ENCODE assay signal across 9 cellular contexts in genomic region chr12:6923851-6924250, GRCh38. TPM values are rescaled to one million over a fixed set of nuclear protein-coding genes. Genes with fewer than 3 reads are reported as not detected.
DNase-seq lines count a peak whose midpoint lies in the region; ATAC-seq and TF ChIP-seq lines count a peak whose summit lies in the region.
"Had no signal": no experiment of that assay in that cellular context is flagged by ENCODE, and none has a peak within 500 bp of the region (broad histone marks: within the 10 kb centered on the region; RNA-seq: fewer than 3 reads in every experiment).

No MANE protein-coding gene starts in this region.

- peaks cover 38% of the 10 kb centered on the region for H3K4me1 ChIP-seq in KMS-11 (ENCODE audit: low read depth, poor library complexity, severe bottlenecking)
- peaks cover 28% of the 10 kb centered on the region for H3K4me1 ChIP-seq in skeletal muscle satellite cell (ENCODE audit: control insufficient read depth, insufficient read depth, low read length)

- peak overlapping the region; percentile 49; the same call in 1 of the 2 replicates for H2AFZ ChIP-seq in KMS-11 (ENCODE audit: low read depth)

- H3K36me3 ChIP-seq in KMS-11 (ENCODE audit: insufficient read depth) (no peaks in the 10 kb centered on the region), skeletal muscle satellite cell (ENCODE audit: insufficient read depth, low read length) (peaks cover 11% of the 10 kb centered on the region)

- H4K20me1 ChIP-seq in KMS-11 (ENCODE audit: insufficient read depth), result no peaks in the 10 kb centered on the region

- H3K4me3 ChIP-seq in KMS-11 (IDR thresholded peaks at IDR 0.05; ENCODE audit: insufficient read depth, low read depth, low read length) (no peak overlapping the region), skeletal muscle satellite cell (ENCODE audit: low read length) (no peak overlapping the region)

- no peaks in the 10 kb centered on the region for H3K27me3 ChIP-seq in KMS-11 (ENCODE audit: insufficient read depth, low read depth)
- H3K27me3 ChIP-seq in skeletal muscle satellite cell (ENCODE audit: control insufficient read depth, insufficient read depth, low read length), result no peaks in the 10 kb centered on the region

- no peak for ATAC-seq in GM18873 (IDR thresholded peaks at IDR 0.05; ENCODE audit: low FRiP score, unreplicated experiment)
- ATAC-seq in HG02623 (IDR thresholded peaks at IDR 0.05; ENCODE audit: unreplicated experiment), result no peak

- H3K4me2 ChIP-seq in KMS-11, result peak overlapping the region; percentile 51; the same call in 1 of the 2 replicates
- peak overlapping the region; percentile 80 for H3K4me2 ChIP-seq in skeletal muscle satellite cell (ENCODE audit: low read length)

- no peak for TF ChIP-seq CTCF in KMS-11 (conservative IDR thresholded peaks at IDR 0.05; ENCODE audit: low read depth, low read length)

- H3K79me2 ChIP-seq in KMS-11 (ENCODE audit: insufficient read depth, low read depth), result peaks cover 5% of the 10 kb centered on the region; the same call in 1 of the 2 replicates

- H3K9me3 ChIP-seq in skeletal muscle satellite cell (replicated peaks; ENCODE audit: low read length), result no peaks in the 10 kb centered on the region

- H3K27ac ChIP-seq in KMS-11 (no peak overlapping the region), caudate nucleus (ENCODE audit: low read depth, low read length) (peak overlapping the region; percentile 95)

- DNase-seq in caudate nucleus (lab: John Stamatoyannopoulos, UW), result no peak
- DNase-seq in cortex of kidney (lab: John Stamatoyannopoulos, UW), result no peak

- H3K9ac ChIP-seq in KMS-11 (no peak overlapping the region), skeletal muscle satellite cell (ENCODE audit: low read depth, low read length) (no peak overlapping the region)

RNA-seq across cellular contexts. Expression of gene ATN1, which starts 3.9 kb away (rescaled TPM):
- 7.6 and 10.1 TPM in 2 replicates for total RNA-seq in skeletal muscle satellite cell (2012; rRNA removed)

RNA-seq across cellular contexts. Expression of gene ENO2, which starts 9.5 kb away (rescaled TPM):
- total RNA-seq in skeletal muscle satellite cell (2012; rRNA removed), result 13.4 and 28.6 TPM in 2 replicates

RNA-seq across cellular contexts. Expression of gene LRRC23, which starts 19.2 kb away (rescaled TPM):
- total RNA-seq in skeletal muscle satellite cell (2012; rRNA removed), result 2.6 and 4.1 TPM in 2 replicates

RNA-seq across cellular contexts. Expression of gene RNU7-1, which starts 19.8 kb away (rescaled TPM):
- total RNA-seq in skeletal muscle satellite cell (2012; rRNA removed), result not detected in 2 replicates
- total RNA-seq: activated CD8-positive, alpha-beta memory T cell treated with anti-CD3 and anti-CD28 coated beads for 36 hours; dermis microvascular lymphatic vessel endothelial cell; renal cortical epithelial cell had no signal

RNA-seq across cellular contexts. Expression of gene C12orf57, which starts 20.0 kb away (rescaled TPM):
- total RNA-seq in skeletal muscle satellite cell (2012; rRNA removed), result 42.4 and 42.6 TPM in 2 replicates
